In genomic region chr3:37887062-37887461, GRCh38 we compare ENCODE assay signal across 13 cellular contexts.
"Had no signal": no experiment of that assay in that cellular context is flagged by ENCODE, and none has a peak within 500 bp of the region (broad histone marks: within the 10 kb centered on the region; RNA-seq: fewer than 3 reads in every experiment).

No MANE protein-coding gene starts in this region.

- DNase-seq: activated CD4-positive, alpha-beta memory T cell treated with anti-CD3 and anti-CD28 coated beads, Interleukin-2, amount 10 ng/mL, durations not matched to agents 7 days and 5 days; activated CD4-positive, alpha-beta T cell treated with anti-CD3 and anti-CD28 coated beads for 48 hours; activated effector memory CD4-positive, alpha-beta T cell treated with Interleukin-2 at 50 U/mL for 16 hours; activated naive CD4-positive, alpha-beta T cell treated with anti-CD3 and anti-CD28 coated beads for 36 hours; activated naive CD8-positive, alpha-beta T cell treated with anti-CD3 and anti-CD28 coated beads, Interleukin-2, amount 10 ng/mL, durations not matched to agents 7 days and 5 days; activated T-cell treated with anti-CD3 and anti-CD28 coated beads, Interleukin-2, amount 50 U/mL, for 72 hours; amniotic stem cell; colonic mucosa; glutamatergic neuron; mucosa of descending colon; occipital lobe; stimulated activated CD4-positive, alpha-beta T cell treated with anti-CD3 and anti-CD28 coated beads, Interleukin-4, amount 100 ng/mL, for 1 hour; stimulated activated naive CD4-positive, alpha-beta T cell treated with Interleukin-2 at 50 U/mL for 16 hours had no signal

- ATAC-seq: activated T-cell treated with anti-CD3 and anti-CD28 coated beads, Interleukin-2, amount 50 U/mL, for 72 hours; mucosa of descending colon had no signal
